In the genomic region with DNA sequence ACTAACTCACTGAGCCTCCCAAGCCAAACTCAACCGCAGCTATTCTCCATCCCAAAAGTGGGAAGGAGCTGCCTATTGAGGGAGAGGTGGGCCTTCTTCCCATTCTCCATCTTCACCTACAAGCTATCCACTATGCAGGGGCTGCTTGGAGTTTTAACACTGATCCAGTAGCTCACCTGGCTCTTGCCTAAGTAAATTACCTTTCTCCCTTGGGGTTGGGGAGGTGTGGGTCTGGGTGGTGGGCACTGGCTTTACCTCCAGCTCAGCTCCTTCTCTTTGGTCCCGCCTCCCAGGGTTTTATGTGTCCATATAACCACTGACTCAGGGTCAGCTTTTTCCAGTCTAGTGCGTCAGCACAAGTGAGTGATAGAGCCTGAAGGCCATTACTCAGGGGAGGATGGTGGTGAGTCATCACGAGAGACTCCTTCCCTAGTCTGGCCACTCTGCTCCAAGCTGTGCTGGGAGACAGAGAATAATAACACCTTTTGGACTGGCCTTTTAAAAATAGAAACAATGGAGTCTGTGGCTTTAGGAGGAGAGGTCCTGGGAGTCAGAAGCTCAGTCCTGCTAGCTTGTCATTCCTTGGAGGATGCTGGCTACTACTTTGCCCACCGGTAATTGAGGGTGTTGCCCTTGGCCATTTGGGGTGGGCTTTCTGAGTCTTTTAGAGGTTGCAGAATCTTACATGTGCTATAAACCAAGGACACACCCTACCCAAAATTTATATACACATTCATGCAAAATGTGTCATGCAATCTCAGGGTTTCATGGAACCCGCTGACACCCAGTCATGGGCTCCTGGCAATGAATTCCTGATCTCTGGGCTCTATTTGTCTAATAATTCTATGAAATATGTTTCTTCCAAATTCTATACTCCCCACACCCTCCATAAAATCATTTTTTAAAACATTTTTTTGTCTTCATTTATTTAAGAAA, we compare ENCODE assay signal across 9 cellular contexts. TPM values are rescaled to one million over a fixed set of nuclear protein-coding genes. Genes with fewer than 3 reads are reported as not detected.
A peak's percentile ranks its signal among the peaks of the same experiment; 100 is the strongest.
DNase-seq lines count a peak whose midpoint lies in the region; ATAC-seq and TF ChIP-seq lines count a peak whose summit lies in the region.
"Had no signal": no experiment of that assay in that cellular context is flagged by ENCODE, and none has a peak within 500 bp of the region (broad histone marks: within the 10 kb centered on the region; RNA-seq: fewer than 3 reads in every experiment).

No MANE protein-coding gene starts in this region.

- H3K9me3 Mint-ChIP-seq in stimulated activated naive CD8-positive, alpha-beta T cell treated with anti-CD3 and anti-CD28 coated beads, Interleukin-15, amount 100 ng/mL, for 72 hours = peaks cover 0 to 4% of the 10 kb centered on the region in 2 donors
- peaks cover 0 to 4% (median 0%) of the 10 kb centered on the region in 5 experiments for H3K9me3 Mint-ChIP-seq in brain

- H3K27ac Mint-ChIP-seq in stimulated activated naive CD8-positive, alpha-beta T cell treated with anti-CD3 and anti-CD28 coated beads, Interleukin-15, amount 100 ng/mL, for 72 hours = peak overlapping the region in 1 of 2 donors; percentile 19
- H3K27ac Mint-ChIP-seq in brain = peak overlapping the region in 4 of 5 experiments; percentile 56 to 88 (median 83)

- peaks cover 6% of the 10 kb centered on the region for H3K4me1 Mint-ChIP-seq in stimulated activated naive CD8-positive, alpha-beta T cell treated with anti-CD3 and anti-CD28 coated beads, Interleukin-15, amount 100 ng/mL, for 72 hours
- H3K4me1 Mint-ChIP-seq in brain = peaks cover 16% of the 10 kb centered on the region

- no peaks in the 10 kb centered on the region for H3K36me3 Mint-ChIP-seq in brain

- DNase-seq in stimulated activated naive CD8-positive, alpha-beta T cell treated with anti-CD3 and anti-CD28 coated beads, Interleukin-15, Interleukin-2, amounts not matched to agents 100 U/mL and 50 U/mL, for 24 hours = no peak
- no peak for DNase-seq in stimulated activated naive CD8-positive, alpha-beta T cell treated with anti-CD3 and anti-CD28 coated beads, Interleukin-15, amount 100 ng/mL, for 72 hours
- DNase-seq in left kidney (ENCODE audit: low read depth, low spot score) (peak; percentile 85), NCI-H748 (lab: John Stamatoyannopoulos, UW; ENCODE audit: unreplicated experiment) (no peak)
- DNase-seq: DND-41 had no signal

- no peak for TF ChIP-seq CTCF in brain (conservative IDR thresholded peaks at IDR 0.05)

- no peaks in the 10 kb centered on the region for H3K27me3 Mint-ChIP-seq in stimulated activated naive CD8-positive, alpha-beta T cell treated with anti-CD3 and anti-CD28 coated beads, Interleukin-15, amount 100 ng/mL, for 72 hours
- peaks cover 18% of the 10 kb centered on the region for H3K27me3 Mint-ChIP-seq in brain

- H3K4me3 Mint-ChIP-seq in stimulated activated naive CD8-positive, alpha-beta T cell treated with anti-CD3 and anti-CD28 coated beads, Interleukin-15, amount 100 ng/mL, for 72 hours = no peak overlapping the region
- H3K4me3 Mint-ChIP-seq in brain = peak overlapping the region in 1 of 5 experiments; percentile 33

- ATAC-seq in stimulated activated naive CD8-positive, alpha-beta T cell treated with anti-CD3 and anti-CD28 coated beads, Interleukin-15, Interleukin-2, amounts not matched to agents 100 U/mL and 50 U/mL, for 24 hours = peak; percentile 36
- ATAC-seq in stimulated activated naive CD8-positive, alpha-beta T cell treated with anti-CD3 and anti-CD28 coated beads, Interleukin-15, amount 100 ng/mL, for 72 hours = no peak
- ATAC-seq in GM19455 (IDR thresholded peaks at IDR 0.05; ENCODE audit: unreplicated experiment) = no peak
- no peak for ATAC-seq in HG03354 (IDR thresholded peaks at IDR 0.05; ENCODE audit: poor library complexity, severe bottlenecking, unreplicated experiment)
- no peak for ATAC-seq in HG03280 (IDR thresholded peaks at IDR 0.05; ENCODE audit: unreplicated experiment)

RNA-seq across cellular contexts. Expression of a gene that starts 35.6 kb away (rescaled TPM):
- 130 TPM for polyA plus RNA-seq in brain (ENCODE audit: insufficient read depth, low read depth, low replicate concordance)

RNA-seq across cellular contexts. Expression of a gene that starts 46.7 kb away (rescaled TPM):
- polyA plus RNA-seq in brain (ENCODE audit: insufficient read depth, low read depth, low replicate concordance) = 37.3 TPM

RNA-seq across cellular contexts. Expression of a gene that starts 59.1 kb away (rescaled TPM):
- 21.5 TPM for polyA plus RNA-seq in brain (ENCODE audit: insufficient read depth, low read depth, low replicate concordance)
